1 cellular context compared by ENCODE assay signal in genomic region chr16:9072806-9073341, GRCh38.
A peak's percentile ranks its signal among the peaks of the same experiment; 100 is the strongest.
TF ChIP-seq lines count a peak whose summit lies in the region.

No MANE protein-coding gene starts in this region.

TF ChIP-seq in GM12878, 131 proteins besides CTCF, POLR2A, EP300 and RAD21 (continued from another document):
- TF ChIP-seq PBX3 (IDR thresholded peaks at IDR 0.05; ENCODE audit: insufficient replicate concordance, low read depth, low read length) (no peak), MYC (IDR thresholded peaks at IDR 0.05; ENCODE audit: insufficient read depth, insufficient read length, insufficient replicate concordance, low read length, severe bottlenecking) (no peak), BCL11A (IDR thresholded peaks at IDR 0.05; ENCODE audit: low read depth, low read length) (0 out of 2 replicates have a peak, but pooled peaks have one; percentile 11), MEF2A (IDR thresholded peaks at IDR 0.05; ENCODE audit: insufficient read depth, low read depth, low read length) (peak; percentile 85), ETV6 (conservative IDR thresholded peaks at IDR 0.05 in 1 of 2, IDR thresholded peaks at IDR 0.05 in 1 of 2; ENCODE audit: borderline replicate concordance in 1 of 2, low read depth in 1 of 2) (no peak), NFIC (IDR thresholded peaks at IDR 0.05; ENCODE audit: low read depth, low read length) (peak; percentile 52), MEF2B (IDR thresholded peaks at IDR 0.05; ENCODE audit: partially characterized antibody, poor library complexity, severe bottlenecking) (peak; percentile 30), IKZF2 (IDR thresholded peaks at IDR 0.05) (0 out of 4 replicates have a peak, but pooled peaks of 1 of the 2 experiments have one; percentile 19), HDAC6 (IDR thresholded peaks at IDR 0.05; ENCODE audit: unreplicated experiment) (no peak), PAX8 (IDR thresholded peaks at IDR 0.05) (no peak)
